Comparison of ENCODE assay signal across 33 cellular contexts in genomic region chr21:26096494-26096893, GRCh38.
"Had no signal": no experiment of that assay in that cellular context is flagged by ENCODE, and none has a peak within 500 bp of the region (broad histone marks: within the 10 kb centered on the region; RNA-seq: fewer than 3 reads in every experiment).

No MANE protein-coding gene starts in this region.

- H3K4me2 ChIP-seq: KMS-11 had no signal

- ATAC-seq: activated CD8-positive, alpha-beta memory T cell treated with anti-CD3 and anti-CD28 coated beads, Interleukin-2, amount 10 ng/mL, durations not matched to agents 7 days and 5 days; activated CD8-positive, alpha-beta T cell treated with anti-CD3 and anti-CD28 coated beads, Interleukin-2, amount 10 ng/mL, durations not matched to agents 7 days and 5 days; activated naive CD4-positive, alpha-beta T cell treated with anti-CD3 and anti-CD28 coated beads, Interleukin-2, amount 50 U/mL, for 72 hours; activated naive CD8-positive, alpha-beta T cell treated with anti-CD3 and anti-CD28 coated beads, Interleukin-2, amount 50 U/mL, for 24 hours; body of pancreas; Panc1; Right ventricle myocardium inferior; T-cell had no signal

- H3K4me1 ChIP-seq: ascending aorta, body of pancreas had no signal

- H3K27ac ChIP-seq: ascending aorta, body of pancreas, cardiac muscle cell, KMS-11 had no signal

- DNase-seq: activated CD4-positive, alpha-beta T cell treated with anti-CD3 and anti-CD28 coated beads for 48 hours; activated CD4-positive, alpha-beta T cell treated with anti-CD3 and anti-CD28 coated beads, Interleukin-2, amount 50 U/mL, for 4 hours; activated CD4-positive, CD25-positive, alpha-beta regulatory T cell treated with anti-CD3 and anti-CD28 coated beads, Interleukin-2, amount 50 U/mL, for 72 hours; activated CD8-positive, alpha-beta memory T cell treated with anti-CD3 and anti-CD28 coated beads, Interleukin-2, amount 10 ng/mL, durations not matched to agents 7 days and 5 days; activated CD8-positive, alpha-beta T cell treated with anti-CD3 and anti-CD28 coated beads, Interleukin-2, amount 10 ng/mL, durations not matched to agents 7 days and 5 days; activated effector memory CD4-positive, alpha-beta T cell treated with Interleukin-2 at 50 U/mL for 16 hours; activated naive CD4-positive, alpha-beta T cell treated with Interleukin-2 at 50 U/mL for 16 hours; activated naive CD8-positive, alpha-beta T cell treated with anti-CD3 and anti-CD28 coated beads, Interleukin-2, amount 50 U/mL, for 24 hours; activated T-cell treated with anti-CD3 and anti-CD28 coated beads, Interleukin-2, amount 50 U/mL, for 24 hours; amniotic stem cell; body of pancreas; cerebellar nuclear complex; MG63; MV-4-11; NCI-H1092 treated with DMSO at 0.1 percent for 48 hours; NCI-H1417 treated with DMSO at 0.1 percent for 48 hours; NCI-H1694; NCI-H2029; NCI-H2107; NCI-H2171 treated with DMSO at 0.1 percent for 48 hours; NCI-H226; NCI-H526; RPMI8226; T-cell; T-helper 2 cell had no signal

- H3K27me3 Mint-ChIP-seq: activated CD8-positive, alpha-beta memory T cell treated with anti-CD3 and anti-CD28 coated beads, Interleukin-2, amount 10 ng/mL, durations not matched to agents 7 days and 5 days; activated naive CD8-positive, alpha-beta T cell treated with anti-CD3 and anti-CD28 coated beads, Interleukin-2, amount 50 U/mL, for 24 hours; activated T-cell treated with anti-CD3 and anti-CD28 coated beads, Interleukin-2, amount 50 U/mL, for 24 hours; T-cell had no signal

- H3K4me3 ChIP-seq: ascending aorta, body of pancreas, cardiac muscle cell, MG63, SK-N-MC had no signal

- H3K27me3 ChIP-seq: ascending aorta, body of pancreas, cardiac muscle cell, MG63 had no signal

- H3K4me3 Mint-ChIP-seq: activated CD8-positive, alpha-beta memory T cell treated with anti-CD3 and anti-CD28 coated beads, Interleukin-2, amount 10 ng/mL, durations not matched to agents 7 days and 5 days; activated CD8-positive, alpha-beta T cell treated with anti-CD3 and anti-CD28 coated beads, Interleukin-2, amount 10 ng/mL, durations not matched to agents 7 days and 5 days; activated naive CD8-positive, alpha-beta T cell treated with anti-CD3 and anti-CD28 coated beads, Interleukin-2, amount 50 U/mL, for 24 hours; activated T-cell treated with anti-CD3 and anti-CD28 coated beads, Interleukin-2, amount 50 U/mL, for 24 hours; activated T-helper 1 cell treated with anti-CD3 and anti-CD28 coated beads, Interleukin-12 subunit alpha, Interleukin-12 subunit beta, Interleukin-2, Interleukin-4 antibody, amounts not matched to agents 30 ng/mL and 10 ng/mL and 1 ng/mL, durations not matched to agents 14 hours and 24 hours and 36 hours; T-cell had no signal

- H3K36me3 Mint-ChIP-seq: activated CD8-positive, alpha-beta memory T cell treated with anti-CD3 and anti-CD28 coated beads, Interleukin-2, amount 10 ng/mL, durations not matched to agents 7 days and 5 days; activated naive CD4-positive, alpha-beta T cell treated with anti-CD3 and anti-CD28 coated beads, Interleukin-2, amount 50 U/mL, for 72 hours had no signal

- H3K36me3 ChIP-seq: ascending aorta, cardiac muscle cell, MG63 had no signal

- H3K9ac ChIP-seq: KMS-11 had no signal

- H3K9me3 Mint-ChIP-seq: activated naive CD4-positive, alpha-beta T cell treated with anti-CD3 and anti-CD28 coated beads, Interleukin-2, amount 50 U/mL, for 72 hours; activated naive CD8-positive, alpha-beta T cell treated with anti-CD3 and anti-CD28 coated beads, Interleukin-2, amount 50 U/mL, for 24 hours; activated T-cell treated with anti-CD3 and anti-CD28 coated beads, Interleukin-2, amount 50 U/mL, for 24 hours; activated T-helper 1 cell treated with anti-CD3 and anti-CD28 coated beads, Interleukin-12 subunit alpha, Interleukin-12 subunit beta, Interleukin-2, Interleukin-4 antibody, amounts not matched to agents 30 ng/mL and 10 ng/mL and 1 ng/mL, durations not matched to agents 14 hours and 24 hours and 36 hours; T-cell had no signal

- H3K9me3 ChIP-seq: ascending aorta, body of pancreas, MG63 had no signal

- H3K27ac Mint-ChIP-seq: activated CD8-positive, alpha-beta memory T cell treated with anti-CD3 and anti-CD28 coated beads, Interleukin-2, amount 10 ng/mL, durations not matched to agents 7 days and 5 days; activated CD8-positive, alpha-beta T cell treated with anti-CD3 and anti-CD28 coated beads, Interleukin-2, amount 10 ng/mL, durations not matched to agents 7 days and 5 days; activated naive CD4-positive, alpha-beta T cell treated with anti-CD3 and anti-CD28 coated beads, Interleukin-2, amount 50 U/mL, for 72 hours; activated naive CD8-positive, alpha-beta T cell treated with anti-CD3 and anti-CD28 coated beads, Interleukin-2, amount 50 U/mL, for 24 hours; activated T-cell treated with anti-CD3 and anti-CD28 coated beads, Interleukin-2, amount 50 U/mL, for 24 hours; activated T-helper 1 cell treated with anti-CD3 and anti-CD28 coated beads, Interleukin-12 subunit alpha, Interleukin-12 subunit beta, Interleukin-2, Interleukin-4 antibody, amounts not matched to agents 30 ng/mL and 10 ng/mL and 1 ng/mL, durations not matched to agents 14 hours and 24 hours and 36 hours; T-cell had no signal

- H3K4me1 Mint-ChIP-seq: activated CD8-positive, alpha-beta memory T cell treated with anti-CD3 and anti-CD28 coated beads, Interleukin-2, amount 10 ng/mL, durations not matched to agents 7 days and 5 days; activated naive CD8-positive, alpha-beta T cell treated with anti-CD3 and anti-CD28 coated beads, Interleukin-2, amount 50 U/mL, for 24 hours had no signal
